Comparison of ENCODE assay signal across 1 cellular context in the genomic region with DNA sequence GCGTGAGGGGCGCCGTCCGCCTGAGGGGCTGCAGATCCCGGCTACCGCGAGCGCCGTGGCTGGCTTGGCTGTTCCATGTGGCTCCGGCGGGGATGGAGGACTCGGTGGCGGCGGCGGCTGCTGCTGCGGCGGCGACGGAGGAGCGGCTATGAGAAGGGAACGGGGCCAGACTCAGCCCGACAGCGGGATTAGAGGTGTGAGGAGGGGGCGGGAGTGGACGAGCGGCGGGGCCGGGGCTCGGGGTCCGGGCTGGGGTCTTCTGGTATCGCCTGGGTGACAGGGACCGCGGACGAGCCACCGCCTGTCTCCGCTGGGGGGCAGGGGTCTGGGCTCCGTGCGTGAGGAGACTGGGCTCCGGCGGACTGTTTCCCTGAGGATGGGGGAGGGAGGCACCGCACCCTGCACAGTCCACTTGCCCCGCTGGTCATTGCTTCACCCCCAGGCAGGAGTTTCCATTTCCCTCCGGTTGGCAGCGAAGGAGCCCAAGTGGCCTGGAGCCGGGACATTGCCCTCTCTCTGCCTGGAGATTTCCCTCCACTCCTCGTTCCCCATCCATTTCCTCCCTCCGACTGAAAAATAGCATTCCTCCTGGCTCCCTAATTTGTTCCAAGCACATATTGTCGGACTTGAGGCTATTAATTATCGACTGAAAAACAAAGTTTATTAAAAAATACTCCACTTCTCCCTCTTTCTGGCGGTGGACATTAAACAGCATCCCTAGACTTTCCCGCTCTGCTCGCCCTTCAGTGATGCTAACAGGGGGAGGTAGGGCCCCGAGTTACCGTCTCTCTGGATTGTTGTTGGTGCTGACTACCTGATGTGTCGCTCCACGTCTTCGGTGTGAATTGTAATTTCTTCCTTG.
A peak's percentile ranks its signal among the peaks of the same experiment; 100 is the strongest.
TF ChIP-seq lines count a peak whose summit lies in the region.

No MANE protein-coding gene starts in this region.

TF ChIP-seq in HepG2, 621 proteins besides CTCF, POLR2A, EP300 and RAD21 (continued from another document and continues in another):
- TF ChIP-seq PHF21A (CRISPR knock-in tag; IDR thresholded peaks at IDR 0.05) (no peak), ZNF543 (CRISPR knock-in tag; IDR thresholded peaks at IDR 0.05) (0 out of 2 replicates have a peak, but pooled peaks have one; percentile 60), ZNF121 (CRISPR knock-in tag; IDR thresholded peaks at IDR 0.05) (0 out of 2 replicates have a peak, but pooled peaks have one; percentile 17), SMYD3 (CRISPR knock-in tag; IDR thresholded peaks at IDR 0.05) (peak; percentile 46; the same call in 1 of the 2 replicates), MYPOP (CRISPR knock-in tag; IDR thresholded peaks at IDR 0.05) (peak; percentile 67; the same call in 1 of the 2 replicates), AGO1 (IDR thresholded peaks at IDR 0.05; ENCODE audit: low read depth, low read length, poor library complexity, severe bottlenecking) (peak; percentile 19), MYC (CRISPR knock-in tag; IDR thresholded peaks at IDR 0.05; ENCODE audit: borderline replicate concordance) (peak; percentile 83), THYN1 (CRISPR knock-in tag; IDR thresholded peaks at IDR 0.05; ENCODE audit: borderline replicate concordance, low read depth) (peak; percentile 86; the same call in 1 of the 2 replicates), PHF8 (CRISPR knock-in tag; IDR thresholded peaks at IDR 0.05) (peak; percentile 56), RARA (CRISPR knock-in tag; IDR thresholded peaks at IDR 0.05) (no peak; the same call in none of the 2 replicates), LCORL (IDR thresholded peaks at IDR 0.05) (no peak), LCORL (CRISPR knock-in tag; IDR thresholded peaks at IDR 0.05) (no peak), ZNF747 (CRISPR knock-in tag; IDR thresholded peaks at IDR 0.05; ENCODE audit: borderline replicate concordance) (0 out of 2 replicates have a peak, but pooled peaks have one; percentile 15), ZNF282 (IDR thresholded peaks at IDR 0.05; ENCODE audit: partially characterized antibody) (no peak), HOXA5 (CRISPR knock-in tag; IDR thresholded peaks at IDR 0.05) (peak; percentile 64; the same call in 1 of the 2 replicates), ZBTB10 (CRISPR knock-in tag; IDR thresholded peaks at IDR 0.05; ENCODE audit: borderline replicate concordance) (peak; percentile 37; the same call in 1 of the 2 replicates), STAG1 (CRISPR knock-in tag; IDR thresholded peaks at IDR 0.05) (peak; percentile 53), ZNF333 (CRISPR knock-in tag; IDR thresholded peaks at IDR 0.05; ENCODE audit: borderline replicate concordance) (no peak), CREB1 (IDR thresholded peaks at IDR 0.05) (no peak), CREB1 (CRISPR knock-in tag; IDR thresholded peaks at IDR 0.05) (no peak), SRSF1 (optimal IDR thresholded peaks at IDR 0.05; ENCODE audit: low read depth, low read length) (peak; percentile 47), ZNF678 (CRISPR knock-in tag; IDR thresholded peaks at IDR 0.05) (peak; percentile 85; the same call in 1 of the 2 replicates), ZNF564 (CRISPR knock-in tag; IDR thresholded peaks at IDR 0.05) (peak; percentile 74; the same call in 1 of the 2 replicates), MZF1 (CRISPR knock-in tag; IDR thresholded peaks at IDR 0.05; ENCODE audit: borderline replicate concordance) (no peak), SOX5 (CRISPR knock-in tag; IDR thresholded peaks at IDR 0.05; ENCODE audit: borderline replicate concordance) (peak; percentile 28; the same call in 1 of the 2 replicates), DR1 (CRISPR knock-in tag; IDR thresholded peaks at IDR 0.05) (0 out of 2 replicates have a peak, but pooled peaks have one; percentile 25), PTBP1 (IDR thresholded peaks at IDR 0.05; ENCODE audit: low read depth, low read length, poor library complexity, severe bottlenecking) (peak; percentile 43), MED8 (CRISPR knock-in tag; IDR thresholded peaks at IDR 0.05; ENCODE audit: insufficient replicate concordance) (peak; percentile 38), ASH2L (IDR thresholded peaks at IDR 0.05; ENCODE audit: insufficient read length, low read depth, low read length) (peak; percentile 0), HOXD1 (CRISPR knock-in tag; IDR thresholded peaks at IDR 0.05) (no peak), ZNF740 (CRISPR knock-in tag; IDR thresholded peaks at IDR 0.05) (peak; percentile 68; the same call in 1 of the 2 replicates), ZNF34 (CRISPR knock-in tag; IDR thresholded peaks at IDR 0.05; ENCODE audit: borderline replicate concordance) (peak; percentile 81; the same call in 1 of the 2 replicates), GTF2F1 (IDR thresholded peaks at IDR 0.05; ENCODE audit: low read length) (no peak), ZNF792 (CRISPR knock-in tag; IDR thresholded peaks at IDR 0.05) (peak; percentile 9; the same call in 1 of the 2 replicates), TAF1 (CRISPR knock-in tag; IDR thresholded peaks at IDR 0.05) (peak; percentile 91), RBFOX2 (IDR thresholded peaks at IDR 0.05; ENCODE audit: low read depth, low read length) (peak; percentile 94), REPIN1 (CRISPR knock-in tag; IDR thresholded peaks at IDR 0.05; ENCODE audit: borderline replicate concordance, low read depth) (no peak; the same call in 1 of the 2 replicates), ZNF317 (CRISPR knock-in tag; IDR thresholded peaks at IDR 0.05) (0 out of 2 replicates have a peak, but pooled peaks have one; percentile 56), KDM5A (IDR thresholded peaks at IDR 0.05; ENCODE audit: borderline replicate concordance, low read length) (peak; percentile 47; the same call in 1 of the 2 replicates), ZMYM3 (CRISPR knock-in tag; IDR thresholded peaks at IDR 0.05) (no peak), CCDC6 (CRISPR knock-in tag; IDR thresholded peaks at IDR 0.05) (peak; percentile 72; the same call in 1 of the 2 replicates), AKAP8 (CRISPR knock-in tag; IDR thresholded peaks at IDR 0.05) (peak; percentile 74)
- TF ChIP-seq, protein P1, sequence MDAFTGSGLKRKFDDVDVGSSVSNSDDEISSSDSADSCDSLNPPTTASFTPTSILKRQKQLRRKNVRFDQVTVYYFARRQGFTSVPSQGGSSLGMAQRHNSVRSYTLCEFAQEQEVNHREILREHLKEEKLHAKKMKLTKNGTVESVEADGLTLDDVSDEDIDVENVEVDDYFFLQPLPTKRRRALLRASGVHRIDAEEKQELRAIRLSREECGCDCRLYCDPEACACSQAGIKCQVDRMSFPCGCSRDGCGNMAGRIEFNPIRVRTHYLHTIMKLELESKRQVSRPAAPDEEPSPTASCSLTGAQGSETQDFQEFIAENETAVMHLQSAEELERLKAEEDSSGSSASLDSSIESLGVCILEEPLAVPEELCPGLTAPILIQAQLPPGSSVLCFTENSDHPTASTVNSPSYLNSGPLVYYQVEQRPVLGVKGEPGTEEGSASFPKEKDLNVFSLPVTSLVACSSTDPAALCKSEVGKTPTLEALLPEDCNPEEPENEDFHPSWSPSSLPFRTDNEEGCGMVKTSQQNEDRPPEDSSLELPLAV (CRISPR knock-in tag; conservative IDR thresholded peaks at IDR 0.05; ENCODE audit: low read depth), result no peak
- TF ChIP-seq, protein P2, sequence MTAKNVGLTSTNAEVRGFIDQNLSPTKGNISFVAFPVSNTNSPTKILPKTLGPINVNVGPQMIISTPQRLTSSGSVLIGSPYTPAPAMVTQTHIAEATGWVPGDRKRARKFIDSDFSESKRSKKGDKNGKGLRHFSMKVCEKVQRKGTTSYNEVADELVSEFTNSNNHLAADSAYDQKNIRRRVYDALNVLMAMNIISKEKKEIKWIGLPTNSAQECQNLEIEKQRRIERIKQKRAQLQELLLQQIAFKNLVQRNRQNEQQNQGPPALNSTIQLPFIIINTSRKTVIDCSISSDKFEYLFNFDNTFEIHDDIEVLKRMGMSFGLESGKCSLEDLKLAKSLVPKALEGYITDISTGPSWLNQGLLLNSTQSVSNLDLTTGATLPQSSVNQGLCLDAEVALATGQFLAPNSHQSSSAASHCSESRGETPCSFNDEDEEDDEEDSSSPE (CRISPR knock-in tag; IDR thresholded peaks at IDR 0.05), result 0 out of 2 replicates have a peak, but pooled peaks have one; percentile 30
- TF ChIP-seq, protein P3, sequence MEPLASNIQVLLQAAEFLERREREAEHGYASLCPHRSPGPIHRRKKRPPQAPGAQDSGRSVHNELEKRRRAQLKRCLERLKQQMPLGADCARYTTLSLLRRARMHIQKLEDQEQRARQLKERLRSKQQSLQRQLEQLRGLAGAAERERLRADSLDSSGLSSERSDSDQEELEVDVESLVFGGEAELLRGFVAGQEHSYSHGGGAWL (CRISPR knock-in tag; IDR thresholded peaks at IDR 0.05), result peak; percentile 70
- TF ChIP-seq, protein P4, sequence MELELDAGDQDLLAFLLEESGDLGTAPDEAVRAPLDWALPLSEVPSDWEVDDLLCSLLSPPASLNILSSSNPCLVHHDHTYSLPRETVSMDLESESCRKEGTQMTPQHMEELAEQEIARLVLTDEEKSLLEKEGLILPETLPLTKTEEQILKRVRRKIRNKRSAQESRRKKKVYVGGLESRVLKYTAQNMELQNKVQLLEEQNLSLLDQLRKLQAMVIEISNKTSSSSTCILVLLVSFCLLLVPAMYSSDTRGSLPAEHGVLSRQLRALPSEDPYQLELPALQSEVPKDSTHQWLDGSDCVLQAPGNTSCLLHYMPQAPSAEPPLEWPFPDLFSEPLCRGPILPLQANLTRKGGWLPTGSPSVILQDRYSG (CRISPR knock-in tag; IDR thresholded peaks at IDR 0.05), result no peak
- TF ChIP-seq, protein P5, sequence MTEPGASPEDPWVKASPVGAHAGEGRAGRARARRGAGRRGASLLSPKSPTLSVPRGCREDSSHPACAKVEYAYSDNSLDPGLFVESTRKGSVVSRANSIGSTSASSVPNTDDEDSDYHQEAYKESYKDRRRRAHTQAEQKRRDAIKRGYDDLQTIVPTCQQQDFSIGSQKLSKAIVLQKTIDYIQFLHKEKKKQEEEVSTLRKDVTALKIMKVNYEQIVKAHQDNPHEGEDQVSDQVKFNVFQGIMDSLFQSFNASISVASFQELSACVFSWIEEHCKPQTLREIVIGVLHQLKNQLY (CRISPR knock-in tag; IDR thresholded peaks at IDR 0.05), result no peak
- TF ChIP-seq, protein P6, sequence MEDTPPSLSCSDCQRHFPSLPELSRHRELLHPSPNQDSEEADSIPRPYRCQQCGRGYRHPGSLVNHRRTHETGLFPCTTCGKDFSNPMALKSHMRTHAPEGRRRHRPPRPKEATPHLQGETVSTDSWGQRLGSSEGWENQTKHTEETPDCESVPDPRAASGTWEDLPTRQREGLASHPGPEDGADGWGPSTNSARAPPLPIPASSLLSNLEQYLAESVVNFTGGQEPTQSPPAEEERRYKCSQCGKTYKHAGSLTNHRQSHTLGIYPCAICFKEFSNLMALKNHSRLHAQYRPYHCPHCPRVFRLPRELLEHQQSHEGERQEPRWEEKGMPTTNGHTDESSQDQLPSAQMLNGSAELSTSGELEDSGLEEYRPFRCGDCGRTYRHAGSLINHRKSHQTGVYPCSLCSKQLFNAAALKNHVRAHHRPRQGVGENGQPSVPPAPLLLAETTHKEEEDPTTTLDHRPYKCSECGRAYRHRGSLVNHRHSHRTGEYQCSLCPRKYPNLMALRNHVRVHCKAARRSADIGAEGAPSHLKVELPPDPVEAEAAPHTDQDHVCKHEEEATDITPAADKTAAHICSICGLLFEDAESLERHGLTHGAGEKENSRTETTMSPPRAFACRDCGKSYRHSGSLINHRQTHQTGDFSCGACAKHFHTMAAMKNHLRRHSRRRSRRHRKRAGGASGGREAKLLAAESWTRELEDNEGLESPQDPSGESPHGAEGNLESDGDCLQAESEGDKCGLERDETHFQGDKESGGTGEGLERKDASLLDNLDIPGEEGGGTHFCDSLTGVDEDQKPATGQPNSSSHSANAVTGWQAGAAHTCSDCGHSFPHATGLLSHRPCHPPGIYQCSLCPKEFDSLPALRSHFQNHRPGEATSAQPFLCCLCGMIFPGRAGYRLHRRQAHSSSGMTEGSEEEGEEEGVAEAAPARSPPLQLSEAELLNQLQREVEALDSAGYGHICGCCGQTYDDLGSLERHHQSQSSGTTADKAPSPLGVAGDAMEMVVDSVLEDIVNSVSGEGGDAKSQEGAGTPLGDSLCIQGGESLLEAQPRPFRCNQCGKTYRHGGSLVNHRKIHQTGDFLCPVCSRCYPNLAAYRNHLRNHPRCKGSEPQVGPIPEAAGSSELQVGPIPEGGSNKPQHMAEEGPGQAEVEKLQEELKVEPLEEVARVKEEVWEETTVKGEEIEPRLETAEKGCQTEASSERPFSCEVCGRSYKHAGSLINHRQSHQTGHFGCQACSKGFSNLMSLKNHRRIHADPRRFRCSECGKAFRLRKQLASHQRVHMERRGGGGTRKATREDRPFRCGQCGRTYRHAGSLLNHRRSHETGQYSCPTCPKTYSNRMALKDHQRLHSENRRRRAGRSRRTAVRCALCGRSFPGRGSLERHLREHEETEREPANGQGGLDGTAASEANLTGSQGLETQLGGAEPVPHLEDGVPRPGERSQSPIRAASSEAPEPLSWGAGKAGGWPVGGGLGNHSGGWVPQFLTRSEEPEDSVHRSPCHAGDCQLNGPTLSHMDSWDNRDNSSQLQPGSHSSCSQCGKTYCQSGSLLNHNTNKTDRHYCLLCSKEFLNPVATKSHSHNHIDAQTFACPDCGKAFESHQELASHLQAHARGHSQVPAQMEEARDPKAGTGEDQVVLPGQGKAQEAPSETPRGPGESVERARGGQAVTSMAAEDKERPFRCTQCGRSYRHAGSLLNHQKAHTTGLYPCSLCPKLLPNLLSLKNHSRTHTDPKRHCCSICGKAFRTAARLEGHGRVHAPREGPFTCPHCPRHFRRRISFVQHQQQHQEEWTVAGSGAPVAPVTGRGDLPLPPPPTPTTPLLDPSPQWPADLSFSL (CRISPR knock-in tag; IDR thresholded peaks at IDR 0.05), result no peak
